Comparison of ENCODE assay signal across 25 cellular contexts in the genomic region with DNA sequence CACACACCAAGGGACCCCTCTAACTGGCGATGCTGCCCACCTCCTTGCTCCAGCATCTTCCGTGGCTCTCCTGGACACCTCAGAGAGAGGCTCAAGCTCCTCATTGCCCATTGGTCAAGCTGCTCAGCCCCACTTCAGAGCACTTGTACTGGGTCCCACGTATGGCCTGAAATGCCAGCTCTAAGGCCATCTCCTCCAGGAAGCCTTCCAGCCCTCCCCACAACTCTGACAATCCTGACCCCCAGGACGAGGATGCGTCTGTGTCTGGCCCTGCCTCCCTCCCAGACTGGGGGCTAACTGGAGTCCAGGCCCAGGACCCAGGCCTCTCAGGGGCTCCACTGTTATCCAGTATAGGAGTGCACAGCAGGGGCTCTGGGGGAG. TPM values are rescaled to one million over a fixed set of nuclear protein-coding genes. Genes with fewer than 3 reads are reported as not detected.
"Had no signal": no experiment of that assay in that cellular context is flagged by ENCODE, and none has a peak within 500 bp of the region (broad histone marks: within the 10 kb centered on the region; RNA-seq: fewer than 3 reads in every experiment).

No MANE protein-coding gene starts in this region.

- H3K27me3 ChIP-seq: brain microvascular endothelial cell, right atrium auricular region, thyroid gland, upper lobe of right lung had no signal

- H3K27ac Mint-ChIP-seq: activated B cell treated with CpG ODN at 0.5 μM for 24 hours; activated CD4-positive, alpha-beta T cell treated with anti-CD3 and anti-CD28 coated beads for 36 hours; activated naive CD8-positive, alpha-beta T cell treated with anti-CD3 and anti-CD28 coated beads for 36 hours; naive thymus-derived CD4-positive, alpha-beta T cell; stimulated activated naive CD8-positive, alpha-beta T cell treated with anti-CD3 and anti-CD28 coated beads, Interleukin-15, amount 100 ng/mL, for 72 hours; T-cell; T-helper 2 cell treated with Interferon-gamma antibody and Interleukin-4, amounts not matched to agents 5 μg/mL and 100 μg/mL, for 36 hours had no signal

- DNase-seq: activated B cell treated with CpG ODN at 0.5 μM for 24 hours; activated CD4-positive, alpha-beta T cell treated with anti-CD3 and anti-CD28 coated beads for 36 hours; activated effector memory CD4-positive, alpha-beta T cell treated with Interleukin-2 at 50 U/mL for 16 hours; activated naive CD4-positive, alpha-beta T cell treated with Interleukin-2 at 50 U/mL for 16 hours; activated naive CD8-positive, alpha-beta T cell treated with anti-CD3 and anti-CD28 coated beads for 36 hours; activated T-cell treated with anti-CD3 and anti-CD28 coated beads for 4 hours; brain microvascular endothelial cell; cortex of kidney; effector memory CD8-positive, alpha-beta T cell; foreskin fibroblast; hippocampal formation; left cardiac atrium; midbrain; naive thymus-derived CD4-positive, alpha-beta T cell; stimulated activated naive CD8-positive, alpha-beta T cell treated with anti-CD3 and anti-CD28 coated beads, Interleukin-15, amount 100 ng/mL, for 72 hours; T-cell; thyroid gland; upper lobe of right lung had no signal

- H3K4me1 Mint-ChIP-seq: activated CD4-positive, alpha-beta T cell treated with anti-CD3 and anti-CD28 coated beads for 36 hours; activated naive CD8-positive, alpha-beta T cell treated with anti-CD3 and anti-CD28 coated beads for 36 hours; naive thymus-derived CD4-positive, alpha-beta T cell; stimulated activated naive CD8-positive, alpha-beta T cell treated with anti-CD3 and anti-CD28 coated beads, Interleukin-15, amount 100 ng/mL, for 72 hours had no signal

- H3K36me3 ChIP-seq: brain microvascular endothelial cell, right atrium auricular region, thyroid gland, upper lobe of right lung had no signal

- H3K4me3 Mint-ChIP-seq: activated B cell treated with CpG ODN at 0.5 μM for 24 hours; activated CD4-positive, alpha-beta T cell treated with anti-CD3 and anti-CD28 coated beads for 36 hours; activated naive CD8-positive, alpha-beta T cell treated with anti-CD3 and anti-CD28 coated beads for 36 hours; naive thymus-derived CD4-positive, alpha-beta T cell; stimulated activated naive CD8-positive, alpha-beta T cell treated with anti-CD3 and anti-CD28 coated beads, Interleukin-15, amount 100 ng/mL, for 72 hours; T-cell; T-helper 2 cell treated with Interferon-gamma antibody and Interleukin-4, amounts not matched to agents 5 μg/mL and 100 μg/mL, for 36 hours had no signal

- H3K9me3 Mint-ChIP-seq: activated B cell treated with CpG ODN at 0.5 μM for 24 hours; activated naive CD8-positive, alpha-beta T cell treated with anti-CD3 and anti-CD28 coated beads for 36 hours; effector memory CD8-positive, alpha-beta T cell; naive thymus-derived CD4-positive, alpha-beta T cell; stimulated activated naive CD8-positive, alpha-beta T cell treated with anti-CD3 and anti-CD28 coated beads, Interleukin-15, amount 100 ng/mL, for 72 hours; T-cell; T-helper 2 cell treated with Interferon-gamma antibody and Interleukin-4, amounts not matched to agents 5 μg/mL and 100 μg/mL, for 36 hours had no signal

- FAIRE-seq: astrocyte, endothelial cell of umbilical vein, keratinocyte had no signal

- H3K27me3 Mint-ChIP-seq: activated B cell treated with CpG ODN at 0.5 μM for 24 hours had no signal

- H3K9me3 ChIP-seq: right atrium auricular region, thyroid gland, upper lobe of right lung had no signal

- H3K27ac ChIP-seq: brain microvascular endothelial cell, right atrium auricular region, thyroid gland, upper lobe of right lung had no signal

- H3K4me1 ChIP-seq: right atrium auricular region, thyroid gland, upper lobe of right lung had no signal

- ATAC-seq: activated CD4-positive, alpha-beta T cell treated with anti-CD3 and anti-CD28 coated beads for 36 hours; left cardiac atrium; naive thymus-derived CD4-positive, alpha-beta T cell; stimulated activated naive CD8-positive, alpha-beta T cell treated with anti-CD3 and anti-CD28 coated beads, Interleukin-15, amount 100 ng/mL, for 72 hours; T-cell; upper lobe of right lung had no signal

- H3K36me3 Mint-ChIP-seq: activated naive CD8-positive, alpha-beta T cell treated with anti-CD3 and anti-CD28 coated beads for 36 hours; naive thymus-derived CD4-positive, alpha-beta T cell; T-cell had no signal

- H3K4me3 ChIP-seq: right atrium auricular region, thyroid gland, upper lobe of right lung had no signal

RNA-seq across cellular contexts. Expression of a gene that starts 7.9 kb away (rescaled TPM):
- total RNA-seq: activated naive CD8-positive, alpha-beta T cell treated with anti-CD3 and anti-CD28 coated beads for 36 hours had no signal
- polyA plus RNA-seq: naive thymus-derived CD4-positive, alpha-beta T cell had no signal

RNA-seq across cellular contexts. Expression of a gene that starts 53.0 kb away (rescaled TPM):
- total RNA-seq: activated B cell treated with CpG ODN at 0.5 μM for 24 hours; esophagus mucosa; naive thymus-derived CD4-positive, alpha-beta T cell; upper lobe of right lung had no signal
- polyA plus RNA-seq: liver; naive thymus-derived CD4-positive, alpha-beta T cell had no signal
